In the genomic region with DNA sequence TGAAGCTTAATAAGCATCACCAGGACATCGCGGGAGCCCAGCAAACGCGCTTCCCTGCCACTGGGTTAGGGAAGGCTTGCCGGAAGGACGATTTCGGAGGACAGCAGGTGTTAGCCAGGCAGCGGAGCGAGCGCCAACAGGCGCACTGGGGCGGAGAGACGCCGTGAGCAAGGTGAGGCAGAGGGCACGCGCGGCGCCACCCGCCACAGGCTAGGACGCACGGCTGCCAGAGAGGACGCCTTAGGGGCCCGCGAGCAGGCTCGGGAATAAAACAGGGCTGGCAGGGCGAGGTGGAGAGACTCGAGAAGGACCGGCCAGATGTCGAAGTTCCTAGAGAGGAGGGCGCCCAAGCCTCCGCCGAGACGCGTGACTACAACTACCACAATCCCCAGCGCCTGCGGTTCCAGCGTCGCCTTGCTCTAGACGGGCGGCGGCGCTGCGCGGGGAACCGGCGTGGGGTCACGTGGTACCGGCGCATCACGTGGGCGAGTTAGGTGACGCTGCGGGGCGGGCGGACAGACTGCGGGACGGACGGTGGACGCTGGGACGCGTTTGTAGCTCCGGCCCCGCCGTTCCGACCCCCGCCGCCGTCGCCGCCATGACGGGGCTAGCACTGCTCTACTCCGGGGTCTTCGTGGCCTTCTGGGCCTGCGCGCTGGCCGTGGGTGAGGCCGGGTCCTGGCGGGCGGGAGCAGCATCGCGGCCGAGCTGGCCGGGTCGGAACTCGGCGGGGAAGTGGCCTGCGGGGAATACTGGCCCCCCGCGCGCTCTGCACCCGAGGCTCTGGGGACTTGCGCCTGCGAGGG, we compare ENCODE assay signal across 8 cellular contexts. TPM values are rescaled to one million over a fixed set of nuclear protein-coding genes. Genes with fewer than 3 reads are reported as not detected.
DNase-seq lines count a peak whose midpoint lies in the region; ATAC-seq, FAIRE-seq and TF ChIP-seq lines count a peak whose summit lies in the region.

A gene (plus strand): TSS at position 518 of the 806 bp plus-strand sequence. CDS start 81 bp downstream, at position 599.

- H3K36me3 ChIP-seq in pancreas (peaks cover 0 to 4% (median 0%) of the 10 kb centered on the region in 3 donors), thyroid gland (peaks cover 13 to 14% of the 10 kb centered on the region in 2 donors)

- intact Hi-C loops in Right ventricle myocardium inferior (cut with DNase I) = loop anchor here (1.0 kb wide), 1 partner anchor 28 kb away; a partner anchor contains a TSS
- intact Hi-C loops in pancreas (cut with DNase I) = no loop called here
- intact Hi-C loops in thyroid gland (cut with DNase I) = no loop called here

- WGBS in pancreas, 2 donors = 0% methylated on average over 83 to 93 of the region's 93 CpGs
- 1 to 2% methylated on average over 30 to 45 of the region's 93 CpGs for WGBS in thyroid gland, 2 donors

- ATAC-seq in HG02763 (IDR thresholded peaks at IDR 0.05; ENCODE audit: unreplicated experiment) (peak; percentile 68), Right ventricle myocardium inferior (peak; percentile 91), pancreas (peak; percentile 81 to 91 (median 84))

- H3K4me3 ChIP-seq in pancreas (peak within 1 kb of the TSS; percentile 69 to 92 (median 82)), thyroid gland (replicated peaks in 1 of 3) (peak within 1 kb of the TSS; percentile 50 to 96 (median 79))

- peaks cover 6 to 33% (median 14%) of the 10 kb centered on the region in 3 donors for H3K4me1 ChIP-seq in pancreas
- H3K4me1 ChIP-seq in thyroid gland = peaks cover 33 to 46% of the 10 kb centered on the region in 2 donors

- H3K27me3 ChIP-seq in pancreas (no peaks in the 10 kb centered on the region), thyroid gland (no peaks in the 10 kb centered on the region)

- TF ChIP-seq POLR2A in thyroid gland (IDR thresholded peaks at IDR 0.05) = peak; percentile 81 to 94

- TF ChIP-seq CTCF in GM12873 (IDR thresholded peaks at IDR 0.05; ENCODE audit: insufficient read depth, low read depth, low read length, missing control alignments) = peak; percentile 4
- TF ChIP-seq CTCF in pancreas (IDR thresholded peaks at IDR 0.05) = peak in 1 of 4 donors; percentile 12
- peak in 3 of 6 experiments; percentile 29 to 44 (median 31) for TF ChIP-seq CTCF in thyroid gland (IDR thresholded peaks at IDR 0.05)

- no peak for FAIRE-seq in pancreas (lab: Jason Lieb, UNC)

- H3K27ac ChIP-seq in pancreas (peak within 1 kb of the TSS; percentile 86 to 96 (median 92)), thyroid gland (peak within 1 kb of the TSS; percentile 69 to 93 (median 84))

- no peaks in the 10 kb centered on the region for H3K9me3 ChIP-seq in pancreas
- H3K9me3 ChIP-seq in thyroid gland = no peaks in the 10 kb centered on the region

- DNase-seq in NCI-H1417 treated with DMSO at 0.1 percent for 48 hours (lab: John Stamatoyannopoulos, UW) (peak; percentile 28), SW 1271 (lab: John Stamatoyannopoulos, UW) (peak; percentile 64 to 83), Right ventricle myocardium inferior (ENCODE audit: missing footprints) (peak; percentile 99), pancreas (peak; percentile 95 to 99 (median 97)), thyroid gland (peak; percentile 97)
- peak; percentile 88 for DNase-seq in activated naive CD8-positive, alpha-beta T cell treated with anti-CD3 and anti-CD28 coated beads, Interleukin-2, amount 50 U/mL, for 16 hours (ENCODE audit: low read depth, low spot score)

RNA-seq across cellular contexts. Expression of the gene that starts here (rescaled TPM):
- total RNA-seq in Right ventricle myocardium inferior (84.5 TPM), pancreas (100 to 1,000 TPM in 1 of 6 donors, 10 to 100 TPM in 5; 59.8 to 108 (median 82.2) TPM), thyroid gland (100 to 1,000 TPM; 128 to 302 (median 216) TPM)
- polyA plus RNA-seq in pancreas = 100 to 1,000 TPM; 135 to 208 TPM

Comparison
In these comparisons a context has a peak if more than half of its experiments do, and no peak if none do; other contexts are left out.
1. Peak in every context shown above with its lines: DNase-seq, ATAC-seq, H3K4me3 ChIP-seq and H3K27ac ChIP-seq.
2. DNase-seq: peak in every context shown above with its lines; median percentile 99 in Right ventricle myocardium inferior; 97 in pancreas; 97 in thyroid gland; 88 in activated naive CD8-positive, alpha-beta T cell treated with anti-CD3 and anti-CD28 coated beads, Interleukin-2, amount 50 U/mL, for 16 hours; 74 in SW 1271; 28 in NCI-H1417 treated with DMSO at 0.1 percent for 48 hours.